22 cellular contexts compared by ENCODE assay signal in the genomic region with DNA sequence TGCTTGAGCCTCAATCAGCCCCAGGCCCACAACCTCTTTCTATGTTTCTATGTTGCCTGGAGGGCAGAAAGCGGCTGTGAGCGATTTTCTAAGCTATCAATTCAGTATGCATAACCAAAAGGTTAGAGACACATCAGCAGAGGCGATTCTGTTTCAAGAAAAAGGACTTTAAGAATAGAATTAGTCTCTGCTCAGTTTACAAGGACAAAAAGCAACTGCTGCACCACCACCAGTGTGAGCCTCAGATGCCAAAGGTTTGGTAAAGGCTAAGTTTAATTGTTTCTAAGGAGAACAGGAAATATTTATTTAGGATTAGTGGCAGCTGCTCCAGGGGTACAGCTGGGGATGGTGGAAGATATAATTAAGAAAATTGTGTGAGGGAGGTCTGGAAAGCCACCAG. TPM values are rescaled to one million over a fixed set of nuclear protein-coding genes. Genes with fewer than 3 reads are reported as not detected.
"Had no signal": no experiment of that assay in that cellular context is flagged by ENCODE, and none has a peak within 500 bp of the region (broad histone marks: within the 10 kb centered on the region; RNA-seq: fewer than 3 reads in every experiment).

No MANE protein-coding gene starts in this region.

- H3K27me3 ChIP-seq: adrenal gland, breast epithelium, gastrocnemius medialis, heart left ventricle had no signal

- H3K4me1 ChIP-seq: adrenal gland, breast epithelium, gastrocnemius medialis had no signal

- H3K4me1 Mint-ChIP-seq: activated CD4-positive, alpha-beta T cell treated with anti-CD3 and anti-CD28 coated beads for 36 hours; natural killer cell had no signal

- H3K4me3 ChIP-seq: adrenal gland, breast epithelium, coronary artery, gastrocnemius medialis, heart left ventricle had no signal

- ATAC-seq: activated CD4-positive, alpha-beta T cell treated with anti-CD3 and anti-CD28 coated beads for 36 hours; activated naive CD4-positive, alpha-beta T cell treated with anti-CD3 and anti-CD28 coated beads, Interleukin-2, amount 50 U/mL, for 72 hours; esophagus mucosa; gastrocnemius medialis; heart left ventricle; natural killer cell had no signal

- H3K9me3 ChIP-seq: adrenal gland, breast epithelium, gastrocnemius medialis, heart left ventricle had no signal

- H3K36me3 Mint-ChIP-seq: activated naive CD4-positive, alpha-beta T cell treated with anti-CD3 and anti-CD28 coated beads, Interleukin-2, amount 50 U/mL, for 72 hours; natural killer cell had no signal

- DNase-seq: activated CD4-positive, alpha-beta T cell treated with anti-CD3 and anti-CD28 coated beads for 36 hours; activated CD4-positive, alpha-beta T cell treated with anti-CD3 and anti-CD28 coated beads, Interleukin-2, amount 50 U/mL, for 48 hours; activated gamma-delta T cell treated with Interleukin-2 at 50 U/mL for 16 hours; adrenal gland; effector CD4-positive, alpha-beta T cell; gastrocnemius medialis; heart left ventricle; mesenchymal stem cell; natural killer cell; nucleus accumbens; posterior cingulate gyrus; retina; stimulated activated CD4-positive, alpha-beta T cell treated with anti-CD3 and anti-CD28 coated beads, Interleukin-1b, Interleukin-23, amount 100 ng/mL, for 48 hours; stimulated activated CD8-positive, alpha-beta memory T cell treated with anti-CD3 and anti-CD28 coated beads, Interleukin-4, amount 100 ng/mL, for 48 hours; stimulated activated naive CD4-positive, alpha-beta T cell; WERI-Rb-1 had no signal

- H3K36me3 ChIP-seq: adrenal gland, breast epithelium, gastrocnemius medialis, heart left ventricle, WERI-Rb-1 had no signal

- H3K27ac Mint-ChIP-seq: activated CD4-positive, alpha-beta T cell treated with anti-CD3 and anti-CD28 coated beads for 36 hours; activated naive CD4-positive, alpha-beta T cell treated with anti-CD3 and anti-CD28 coated beads, Interleukin-2, amount 50 U/mL, for 72 hours; natural killer cell had no signal

- H3K4me3 Mint-ChIP-seq: activated CD4-positive, alpha-beta T cell treated with anti-CD3 and anti-CD28 coated beads for 36 hours; natural killer cell had no signal

- H3K27me3 Mint-ChIP-seq: activated CD4-positive, alpha-beta T cell treated with anti-CD3 and anti-CD28 coated beads for 36 hours had no signal

- H3K27ac ChIP-seq: adrenal gland, breast epithelium, coronary artery, gastrocnemius medialis, heart left ventricle, WERI-Rb-1 had no signal

RNA-seq across cellular contexts. Expression of a gene that starts 36.0 kb away (rescaled TPM):
- total RNA-seq: esophagus mucosa; gastrocnemius medialis; natural killer cell; T-helper 2 cell treated with Interferon-gamma antibody and Interleukin-4, amounts not matched to agents 100 ng/mL and 5 ng/mL, for 36 hours; urinary bladder had no signal
